ENCODE assay signal across 1 cellular context in the genomic region with DNA sequence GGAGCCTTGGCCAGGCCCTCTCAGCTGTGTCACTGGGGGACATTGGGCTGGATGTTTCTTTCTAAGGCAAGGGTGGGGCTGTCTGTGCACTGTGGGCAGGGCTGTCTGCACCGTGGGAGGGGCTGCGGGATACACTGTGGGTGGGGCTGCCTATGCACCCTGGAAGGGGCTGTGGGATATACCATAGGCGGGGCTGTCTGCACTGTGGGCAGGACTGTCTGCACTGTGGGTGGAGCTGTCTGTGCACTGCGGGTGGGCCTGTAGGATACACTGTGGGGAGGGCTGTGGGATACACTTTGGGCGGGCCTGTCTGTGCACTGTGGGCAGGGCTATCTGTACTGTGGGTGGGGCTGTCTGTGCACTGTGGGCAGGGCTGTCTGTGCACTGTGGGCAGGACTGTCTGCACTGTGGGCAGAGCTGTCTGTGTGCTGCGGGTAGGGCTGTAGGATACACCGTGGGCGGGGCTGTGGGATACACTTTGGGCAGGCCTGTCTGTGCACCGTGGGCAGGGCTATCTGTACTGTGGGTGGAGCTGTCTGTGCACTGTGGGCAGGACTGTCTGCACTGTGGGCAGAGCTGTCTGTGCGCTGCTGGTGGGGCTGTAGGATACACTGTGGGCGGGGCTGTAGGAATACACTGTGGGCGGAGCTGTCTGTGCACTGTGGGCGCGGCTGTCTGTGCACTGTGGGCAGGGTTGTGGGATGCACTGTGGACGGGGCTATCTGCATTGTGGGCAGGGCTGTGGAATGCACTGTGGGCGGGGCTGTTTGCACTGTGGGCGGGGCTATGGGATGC.
TF ChIP-seq lines count a peak whose summit lies in the region.

No MANE protein-coding gene starts in this region.

TF ChIP-seq in HepG2, 621 proteins besides CTCF, POLR2A, EP300 and RAD21:
- no peak for TF ChIP-seq HNRNPH1 (optimal IDR thresholded peaks at IDR 0.05; ENCODE audit: low read depth, low read length)
- TF ChIP-seq, protein P1, sequence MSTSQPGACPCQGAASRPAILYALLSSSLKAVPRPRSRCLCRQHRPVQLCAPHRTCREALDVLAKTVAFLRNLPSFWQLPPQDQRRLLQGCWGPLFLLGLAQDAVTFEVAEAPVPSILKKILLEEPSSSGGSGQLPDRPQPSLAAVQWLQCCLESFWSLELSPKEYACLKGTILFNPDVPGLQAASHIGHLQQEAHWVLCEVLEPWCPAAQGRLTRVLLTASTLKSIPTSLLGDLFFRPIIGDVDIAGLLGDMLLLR (CRISPR knock-in tag; IDR thresholded peaks at IDR 0.05): no peak
- no peak for TF ChIP-seq CEBPB (IDR thresholded peaks at IDR 0.05; ENCODE audit: borderline replicate concordance, low read depth, low read length)
- no peak for TF ChIP-seq ZNF552 (CRISPR knock-in tag; IDR thresholded peaks at IDR 0.05; ENCODE audit: borderline replicate concordance)
- no peak for TF ChIP-seq ZSCAN12 (CRISPR knock-in tag; IDR thresholded peaks at IDR 0.05)
- TF ChIP-seq, protein P2, sequence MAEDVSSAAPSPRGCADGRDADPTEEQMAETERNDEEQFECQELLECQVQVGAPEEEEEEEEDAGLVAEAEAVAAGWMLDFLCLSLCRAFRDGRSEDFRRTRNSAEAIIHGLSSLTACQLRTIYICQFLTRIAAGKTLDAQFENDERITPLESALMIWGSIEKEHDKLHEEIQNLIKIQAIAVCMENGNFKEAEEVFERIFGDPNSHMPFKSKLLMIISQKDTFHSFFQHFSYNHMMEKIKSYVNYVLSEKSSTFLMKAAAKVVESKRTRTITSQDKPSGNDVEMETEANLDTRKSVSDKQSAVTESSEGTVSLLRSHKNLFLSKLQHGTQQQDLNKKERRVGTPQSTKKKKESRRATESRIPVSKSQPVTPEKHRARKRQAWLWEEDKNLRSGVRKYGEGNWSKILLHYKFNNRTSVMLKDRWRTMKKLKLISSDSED (CRISPR knock-in tag; IDR thresholded peaks at IDR 0.05): no peak
- TF ChIP-seq, protein P3, sequence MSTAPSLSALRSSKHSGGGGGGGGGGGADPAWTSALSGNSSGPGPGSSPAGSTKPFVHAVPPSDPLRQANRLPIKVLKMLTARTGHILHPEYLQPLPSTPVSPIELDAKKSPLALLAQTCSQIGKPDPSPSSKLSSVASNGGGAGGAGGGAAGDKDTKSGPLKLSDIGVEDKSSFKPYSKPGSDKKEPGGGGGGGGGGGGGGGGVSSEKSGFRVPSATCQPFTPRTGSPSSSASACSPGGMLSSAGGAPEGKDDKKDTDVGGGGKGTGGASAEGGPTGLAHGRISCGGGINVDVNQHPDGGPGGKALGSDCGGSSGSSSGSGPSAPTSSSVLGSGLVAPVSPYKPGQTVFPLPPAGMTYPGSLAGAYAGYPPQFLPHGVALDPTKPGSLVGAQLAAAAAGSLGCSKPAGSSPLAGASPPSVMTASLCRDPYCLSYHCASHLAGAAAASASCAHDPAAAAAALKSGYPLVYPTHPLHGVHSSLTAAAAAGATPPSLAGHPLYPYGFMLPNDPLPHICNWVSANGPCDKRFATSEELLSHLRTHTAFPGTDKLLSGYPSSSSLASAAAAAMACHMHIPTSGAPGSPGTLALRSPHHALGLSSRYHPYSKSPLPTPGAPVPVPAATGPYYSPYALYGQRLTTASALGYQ (CRISPR knock-in tag; IDR thresholded peaks at IDR 0.05): no peak
- TF ChIP-seq SRY (CRISPR knock-in tag; IDR thresholded peaks at IDR 0.05): no peak
- TF ChIP-seq, protein P4, sequence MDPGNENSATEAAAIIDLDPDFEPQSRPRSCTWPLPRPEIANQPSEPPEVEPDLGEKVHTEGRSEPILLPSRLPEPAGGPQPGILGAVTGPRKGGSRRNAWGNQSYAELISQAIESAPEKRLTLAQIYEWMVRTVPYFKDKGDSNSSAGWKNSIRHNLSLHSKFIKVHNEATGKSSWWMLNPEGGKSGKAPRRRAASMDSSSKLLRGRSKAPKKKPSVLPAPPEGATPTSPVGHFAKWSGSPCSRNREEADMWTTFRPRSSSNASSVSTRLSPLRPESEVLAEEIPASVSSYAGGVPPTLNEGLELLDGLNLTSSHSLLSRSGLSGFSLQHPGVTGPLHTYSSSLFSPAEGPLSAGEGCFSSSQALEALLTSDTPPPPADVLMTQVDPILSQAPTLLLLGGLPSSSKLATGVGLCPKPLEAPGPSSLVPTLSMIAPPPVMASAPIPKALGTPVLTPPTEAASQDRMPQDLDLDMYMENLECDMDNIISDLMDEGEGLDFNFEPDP (CRISPR knock-in tag; conservative IDR thresholded peaks at IDR 0.05): no peak
- TF ChIP-seq ZNF274 (CRISPR knock-in tag; IDR thresholded peaks at IDR 0.05): no peak
- TF ChIP-seq, protein P5, sequence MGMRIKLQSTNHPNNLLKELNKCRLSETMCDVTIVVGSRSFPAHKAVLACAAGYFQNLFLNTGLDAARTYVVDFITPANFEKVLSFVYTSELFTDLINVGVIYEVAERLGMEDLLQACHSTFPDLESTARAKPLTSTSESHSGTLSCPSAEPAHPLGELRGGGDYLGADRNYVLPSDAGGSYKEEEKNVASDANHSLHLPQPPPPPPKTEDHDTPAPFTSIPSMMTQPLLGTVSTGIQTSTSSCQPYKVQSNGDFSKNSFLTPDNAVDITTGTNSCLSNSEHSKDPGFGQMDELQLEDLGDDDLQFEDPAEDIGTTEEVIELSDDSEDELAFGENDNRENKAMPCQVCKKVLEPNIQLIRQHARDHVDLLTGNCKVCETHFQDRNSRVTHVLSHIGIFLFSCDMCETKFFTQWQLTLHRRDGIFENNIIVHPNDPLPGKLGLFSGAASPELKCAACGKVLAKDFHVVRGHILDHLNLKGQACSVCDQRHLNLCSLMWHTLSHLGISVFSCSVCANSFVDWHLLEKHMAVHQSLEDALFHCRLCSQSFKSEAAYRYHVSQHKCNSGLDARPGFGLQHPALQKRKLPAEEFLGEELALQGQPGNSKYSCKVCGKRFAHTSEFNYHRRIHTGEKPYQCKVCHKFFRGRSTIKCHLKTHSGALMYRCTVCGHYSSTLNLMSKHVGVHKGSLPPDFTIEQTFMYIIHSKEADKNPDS (CRISPR knock-in tag; IDR thresholded peaks at IDR 0.05): no peak
- TF ChIP-seq, protein P6, sequence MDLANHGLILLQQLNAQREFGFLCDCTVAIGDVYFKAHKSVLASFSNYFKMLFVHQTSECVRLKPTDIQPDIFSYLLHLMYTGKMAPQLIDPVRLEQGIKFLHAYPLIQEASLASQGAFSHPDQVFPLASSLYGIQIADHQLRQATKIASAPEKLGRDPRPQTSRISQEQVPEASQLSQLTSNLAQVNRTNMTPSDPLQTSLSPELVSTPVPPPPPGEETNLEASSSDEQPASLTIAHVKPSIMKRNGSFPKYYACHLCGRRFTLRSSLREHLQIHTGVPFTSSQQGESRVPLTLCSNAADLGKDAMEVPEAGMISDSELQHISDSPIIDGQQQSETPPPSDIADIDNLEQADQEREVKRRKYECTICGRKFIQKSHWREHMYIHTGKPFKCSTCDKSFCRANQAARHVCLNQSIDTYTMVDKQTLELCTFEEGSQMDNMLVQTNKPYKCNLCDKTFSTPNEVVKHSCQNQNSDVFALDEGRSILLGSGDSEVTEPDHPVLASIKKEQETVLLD (CRISPR knock-in tag; IDR thresholded peaks at IDR 0.05; ENCODE audit: low read depth): no peak
- TF ChIP-seq, protein P7, sequence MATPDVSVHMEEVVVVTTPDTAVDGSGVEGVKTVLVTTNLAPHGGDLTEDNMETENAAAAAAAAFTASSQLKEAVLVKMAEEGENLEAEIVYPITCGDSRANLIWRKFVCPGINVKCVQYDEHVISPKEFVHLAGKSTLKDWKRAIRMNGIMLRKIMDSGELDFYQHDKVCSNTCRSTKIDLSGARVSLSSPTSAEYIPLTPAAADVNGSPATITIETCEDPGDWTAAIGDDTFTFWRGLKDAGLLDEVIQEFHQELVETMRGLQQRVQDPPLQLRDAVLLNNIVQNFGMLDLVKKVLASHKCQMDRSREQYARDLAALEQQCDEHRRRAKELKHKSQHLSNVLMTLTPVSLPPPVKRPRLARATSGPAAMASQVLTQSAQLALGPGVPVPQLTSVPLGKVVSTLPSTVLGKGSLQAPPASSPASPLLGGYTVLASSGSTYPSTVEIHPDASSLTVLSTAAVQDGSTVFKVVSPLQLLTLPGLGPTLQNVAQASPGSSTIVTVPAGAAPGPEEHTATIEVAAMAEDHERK (CRISPR knock-in tag; IDR thresholded peaks at IDR 0.05; ENCODE audit: low read depth): no peak
- no peak for TF ChIP-seq ZNF260 (CRISPR knock-in tag; IDR thresholded peaks at IDR 0.05; ENCODE audit: borderline replicate concordance, low read depth)
- TF ChIP-seq ZNF891 (CRISPR knock-in tag; IDR thresholded peaks at IDR 0.05): no peak
- no peak for TF ChIP-seq ZNF20 (CRISPR knock-in tag; IDR thresholded peaks at IDR 0.05)
- TF ChIP-seq YY1 (IDR thresholded peaks at IDR 0.05; ENCODE audit: insufficient read depth, insufficient replicate concordance, low read depth, low read length): no peak
- no peak for TF ChIP-seq PAF1 (CRISPR knock-in tag; IDR thresholded peaks at IDR 0.05)
- TF ChIP-seq, protein P8, sequence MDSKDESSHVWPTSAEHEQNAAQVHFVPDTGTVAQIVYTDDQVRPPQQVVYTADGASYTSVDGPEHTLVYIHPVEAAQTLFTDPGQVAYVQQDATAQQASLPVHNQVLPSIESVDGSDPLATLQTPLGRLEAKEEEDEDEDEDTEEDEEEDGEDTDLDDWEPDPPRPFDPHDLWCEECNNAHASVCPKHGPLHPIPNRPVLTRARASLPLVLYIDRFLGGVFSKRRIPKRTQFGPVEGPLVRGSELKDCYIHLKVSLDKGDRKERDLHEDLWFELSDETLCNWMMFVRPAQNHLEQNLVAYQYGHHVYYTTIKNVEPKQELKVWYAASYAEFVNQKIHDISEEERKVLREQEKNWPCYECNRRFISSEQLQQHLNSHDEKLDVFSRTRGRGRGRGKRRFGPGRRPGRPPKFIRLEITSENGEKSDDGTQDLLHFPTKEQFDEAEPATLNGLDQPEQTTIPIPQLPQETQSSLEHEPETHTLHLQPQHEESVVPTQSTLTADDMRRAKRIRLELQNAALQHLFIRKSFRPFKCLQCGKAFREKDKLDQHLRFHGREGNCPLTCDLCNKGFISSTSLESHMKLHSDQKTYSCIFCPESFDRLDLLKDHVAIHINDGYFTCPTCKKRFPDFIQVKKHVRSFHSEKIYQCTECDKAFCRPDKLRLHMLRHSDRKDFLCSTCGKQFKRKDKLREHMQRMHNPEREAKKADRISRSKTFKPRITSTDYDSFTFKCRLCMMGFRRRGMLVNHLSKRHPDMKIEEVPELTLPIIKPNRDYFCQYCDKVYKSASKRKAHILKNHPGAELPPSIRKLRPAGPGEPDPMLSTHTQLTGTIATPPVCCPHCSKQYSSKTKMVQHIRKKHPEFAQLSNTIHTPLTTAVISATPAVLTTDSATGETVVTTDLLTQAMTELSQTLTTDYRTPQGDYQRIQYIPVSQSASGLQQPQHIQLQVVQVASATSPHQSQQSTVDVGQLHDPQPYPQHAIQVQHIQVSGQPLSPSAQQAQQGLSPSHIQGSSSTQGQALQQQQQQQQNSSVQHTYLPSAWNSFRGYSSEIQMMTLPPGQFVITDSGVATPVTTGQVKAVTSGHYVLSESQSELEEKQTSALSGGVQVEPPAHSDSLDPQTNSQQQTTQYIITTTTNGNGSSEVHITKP (CRISPR knock-in tag; IDR thresholded peaks at IDR 0.05; ENCODE audit: low read depth): no peak
TF ChIP-seq in HepG2: peak in this region for 0.
